In genomic region chr2:73283545-73284295, GRCh38 we compare ENCODE assay signal across 1 cellular context.
TF ChIP-seq lines count a peak whose summit lies in the region.

No MANE protein-coding gene starts in this region.

TF ChIP-seq in HepG2, 621 proteins besides CTCF, POLR2A, EP300 and RAD21 (continued from another document and continues in another):
- TF ChIP-seq NFAT5 (CRISPR knock-in tag; IDR thresholded peaks at IDR 0.05): 0 out of 2 replicates have a peak, but pooled peaks have one; percentile 9
- TF ChIP-seq E2F5 (CRISPR knock-in tag; conservative IDR thresholded peaks at IDR 0.05): no peak
- no peak for TF ChIP-seq THAP8 (CRISPR knock-in tag; IDR thresholded peaks at IDR 0.05; ENCODE audit: borderline replicate concordance)
- no peak for TF ChIP-seq ARID3A (IDR thresholded peaks at IDR 0.05; ENCODE audit: low read depth, low read length)
- no peak for TF ChIP-seq ZNF350 (CRISPR knock-in tag; IDR thresholded peaks at IDR 0.05; ENCODE audit: borderline replicate concordance, low read depth)
- no peak for TF ChIP-seq ZNF576 (CRISPR knock-in tag; IDR thresholded peaks at IDR 0.05)
- TF ChIP-seq ELF3 (CRISPR knock-in tag; IDR thresholded peaks at IDR 0.05): no peak
- TF ChIP-seq ZEB1 (IDR thresholded peaks at IDR 0.05; ENCODE audit: insufficient replicate concordance, low read depth): no peak
- peak; percentile 60; the same call in 1 of the 2 replicates for TF ChIP-seq HBP1 (CRISPR knock-in tag; IDR thresholded peaks at IDR 0.05; ENCODE audit: low read depth)
- no peak for TF ChIP-seq TCF12 (IDR thresholded peaks at IDR 0.05)
- TF ChIP-seq TCF12 (CRISPR knock-in tag; IDR thresholded peaks at IDR 0.05): no peak
- TF ChIP-seq HIC2 (CRISPR knock-in tag; IDR thresholded peaks at IDR 0.05; ENCODE audit: low read depth): no peak
- no peak for TF ChIP-seq AHR (CRISPR knock-in tag; IDR thresholded peaks at IDR 0.05)
- TF ChIP-seq SP140L (CRISPR knock-in tag; IDR thresholded peaks at IDR 0.05; ENCODE audit: borderline replicate concordance): no peak
- TF ChIP-seq IRF2 (CRISPR knock-in tag; IDR thresholded peaks at IDR 0.05): no peak
- TF ChIP-seq SPEN (CRISPR knock-in tag; IDR thresholded peaks at IDR 0.05; ENCODE audit: low read depth): no peak
- TF ChIP-seq HMGA1 (CRISPR knock-in tag; conservative IDR thresholded peaks at IDR 0.05): no peak
- no peak for TF ChIP-seq NFIB (CRISPR knock-in tag; IDR thresholded peaks at IDR 0.05; ENCODE audit: borderline replicate concordance)
- no peak for TF ChIP-seq TCF7 (IDR thresholded peaks at IDR 0.05; ENCODE audit: low read depth)
- no peak for TF ChIP-seq ZNF296 (CRISPR knock-in tag; conservative IDR thresholded peaks at IDR 0.05)
- no peak for TF ChIP-seq PBX3 (CRISPR knock-in tag; IDR thresholded peaks at IDR 0.05; ENCODE audit: borderline replicate concordance)
- TF ChIP-seq ZNF816 (CRISPR knock-in tag; IDR thresholded peaks at IDR 0.05; ENCODE audit: borderline replicate concordance): no peak
- 0 out of 2 replicates have a peak, but pooled peaks have one; percentile 1 for TF ChIP-seq SMYD3 (CRISPR knock-in tag; IDR thresholded peaks at IDR 0.05)
- no peak for TF ChIP-seq NCOA5 (CRISPR knock-in tag; IDR thresholded peaks at IDR 0.05)
- TF ChIP-seq SP5 (CRISPR knock-in tag; IDR thresholded peaks at IDR 0.05; ENCODE audit: borderline replicate concordance, low read depth): no peak; the same call in 1 of the 2 replicates
- TF ChIP-seq ZNF563 (CRISPR knock-in tag; IDR thresholded peaks at IDR 0.05): no peak
- no peak for TF ChIP-seq TEAD2 (CRISPR knock-in tag; IDR thresholded peaks at IDR 0.05)
- TF ChIP-seq POGZ (CRISPR knock-in tag; IDR thresholded peaks at IDR 0.05): no peak; the same call in 1 of the 2 replicates
- no peak for TF ChIP-seq HMG20A (CRISPR knock-in tag; IDR thresholded peaks at IDR 0.05; ENCODE audit: borderline replicate concordance)
- TF ChIP-seq ZNF580 (CRISPR knock-in tag; IDR thresholded peaks at IDR 0.05; ENCODE audit: borderline replicate concordance, low read depth): no peak
- TF ChIP-seq KLF13 (CRISPR knock-in tag; IDR thresholded peaks at IDR 0.05): no peak
- no peak for TF ChIP-seq ZNF343 (CRISPR knock-in tag; IDR thresholded peaks at IDR 0.05)
- TF ChIP-seq PHF5A (CRISPR knock-in tag; IDR thresholded peaks at IDR 0.05; ENCODE audit: low read depth, unreplicated experiment): no peak
- TF ChIP-seq ZFP41 (CRISPR knock-in tag; IDR thresholded peaks at IDR 0.05; ENCODE audit: borderline replicate concordance): no peak
- no peak for TF ChIP-seq TOE1 (CRISPR knock-in tag; IDR thresholded peaks at IDR 0.05)
- TF ChIP-seq HNF4G (IDR thresholded peaks at IDR 0.05; ENCODE audit: borderline replicate concordance, low read depth, low read length): 0 out of 2 replicates have a peak, but pooled peaks have one; percentile 12
- TF ChIP-seq HNF4G (CRISPR knock-in tag; IDR thresholded peaks at IDR 0.05; ENCODE audit: borderline replicate concordance, low read depth): no peak; the same call in 1 of the 2 replicates
- no peak for TF ChIP-seq HOXA9 (CRISPR knock-in tag; IDR thresholded peaks at IDR 0.05; ENCODE audit: borderline replicate concordance)
- peak; percentile 19; the same call in 1 of the 2 replicates for TF ChIP-seq BORCS8-MEF2B (CRISPR knock-in tag; IDR thresholded peaks at IDR 0.05)
- no peak for TF ChIP-seq JUNB (CRISPR knock-in tag; IDR thresholded peaks at IDR 0.05; ENCODE audit: borderline replicate concordance)
- TF ChIP-seq NKX3-1 (CRISPR knock-in tag; IDR thresholded peaks at IDR 0.05): no peak
- no peak for TF ChIP-seq DDIT3 (CRISPR knock-in tag; IDR thresholded peaks at IDR 0.05)
- peak; percentile 23 for TF ChIP-seq AGO2 (optimal IDR thresholded peaks at IDR 0.05; ENCODE audit: low read depth, low read length)
- no peak for TF ChIP-seq TERF1 (CRISPR knock-in tag; IDR thresholded peaks at IDR 0.05)
- no peak for TF ChIP-seq HNRNPH1 (optimal IDR thresholded peaks at IDR 0.05; ENCODE audit: low read depth, low read length)
- no peak for TF ChIP-seq ZBTB49 (CRISPR knock-in tag; IDR thresholded peaks at IDR 0.05; ENCODE audit: borderline replicate concordance)
- TF ChIP-seq GATAD2A (CRISPR knock-in tag; IDR thresholded peaks at IDR 0.05): peak; percentile 27; the same call in 1 of the 2 replicates
- TF ChIP-seq KLF16 (CRISPR knock-in tag; IDR thresholded peaks at IDR 0.05): no peak; a peak in 1 of 4 replicates
- TF ChIP-seq ZNF75D (CRISPR knock-in tag; IDR thresholded peaks at IDR 0.05; ENCODE audit: borderline replicate concordance): no peak
- no peak for TF ChIP-seq ZBTB1 (CRISPR knock-in tag; IDR thresholded peaks at IDR 0.05; ENCODE audit: borderline replicate concordance)
- 0 out of 2 replicates have a peak, but pooled peaks have one; percentile 31 for TF ChIP-seq PAWR (CRISPR knock-in tag; IDR thresholded peaks at IDR 0.05; ENCODE audit: borderline replicate concordance)
